ENCODE assay signal across 17 cellular contexts in the genomic region with DNA sequence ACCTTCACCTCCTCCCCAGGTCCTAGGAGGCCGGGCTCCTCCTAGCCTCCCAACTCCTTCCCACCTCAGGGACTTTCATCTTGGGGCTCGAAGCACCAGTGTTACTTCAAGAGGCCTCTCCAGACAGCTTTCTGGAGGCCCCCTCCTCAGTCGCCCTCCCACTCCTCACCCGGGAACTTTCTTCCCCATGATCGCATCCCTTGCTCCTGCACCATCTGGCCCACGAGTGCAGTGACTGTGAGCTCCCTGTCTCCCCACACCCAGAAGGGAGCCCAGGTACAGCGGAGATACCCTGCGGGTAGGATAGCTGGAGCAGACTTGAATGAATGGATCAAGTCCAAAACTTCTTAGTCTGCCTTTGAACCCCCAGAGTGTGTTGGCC. TPM values are rescaled to one million over a fixed set of nuclear protein-coding genes. Genes with fewer than 3 reads are reported as not detected.
DNase-seq lines count a peak whose midpoint lies in the region; ATAC-seq and TF ChIP-seq lines count a peak whose summit lies in the region.
"Had no signal": no experiment of that assay in that cellular context is flagged by ENCODE, and none has a peak within 500 bp of the region (broad histone marks: within the 10 kb centered on the region; RNA-seq: fewer than 3 reads in every experiment).

No MANE protein-coding gene starts in this region.

- peak overlapping the region; percentile 59 for H3K27ac Mint-ChIP-seq in activated T-cell treated with anti-CD3 and anti-CD28 coated beads, Interleukin-2, amount 50 U/mL, for 24 hours
- H3K27ac Mint-ChIP-seq in endodermal cell (no peak overlapping the region), neural crest cell (ENCODE audit: unreplicated experiment) (no peak overlapping the region)

- H3K4me3 Mint-ChIP-seq in activated T-cell treated with anti-CD3 and anti-CD28 coated beads, Interleukin-2, amount 50 U/mL, for 24 hours = no peak overlapping the region
- peak overlapping the region; percentile 40 for H3K4me3 Mint-ChIP-seq in endodermal cell
- H3K4me3 Mint-ChIP-seq in neural crest cell = peak overlapping the region; percentile 41

- H3K9me3 Mint-ChIP-seq in activated T-cell treated with anti-CD3 and anti-CD28 coated beads, Interleukin-2, amount 50 U/mL, for 24 hours = no peaks in the 10 kb centered on the region
- H3K9me3 Mint-ChIP-seq in endodermal cell (no peaks in the 10 kb centered on the region), neural crest cell (no peaks in the 10 kb centered on the region)

- ATAC-seq in aorta (ENCODE audit: low FRiP score) (no peak), GM21723 (IDR thresholded peaks at IDR 0.05; ENCODE audit: unreplicated experiment) (no peak), HG03460 (IDR thresholded peaks at IDR 0.05; ENCODE audit: unreplicated experiment) (no peak)
- ATAC-seq: K562 had no signal

- peaks cover 59% of the 10 kb centered on the region for H3K27me3 ChIP-seq in endodermal cell (ENCODE audit: control insufficient read depth, insufficient read depth, low read length, poor library complexity, severe bottlenecking)
- H3K27me3 ChIP-seq in aorta (ENCODE audit: control insufficient read depth in 1 of 2, insufficient read depth in 2 of 2, low read length in 1 of 2) = no peaks in the 10 kb centered on the region

- peaks cover 10% of the 10 kb centered on the region for H3K4me1 Mint-ChIP-seq in activated T-cell treated with anti-CD3 and anti-CD28 coated beads, Interleukin-2, amount 50 U/mL, for 24 hours (ENCODE audit: low read depth)
- no peaks in the 10 kb centered on the region for H3K4me1 Mint-ChIP-seq in endodermal cell
- peaks cover 4% of the 10 kb centered on the region for H3K4me1 Mint-ChIP-seq in neural crest cell

- H3K36me3 Mint-ChIP-seq in activated T-cell treated with anti-CD3 and anti-CD28 coated beads, Interleukin-2, amount 50 U/mL, for 24 hours (ENCODE audit: low read depth) = peaks cover 29% of the 10 kb centered on the region
- peaks cover 3% of the 10 kb centered on the region for H3K36me3 Mint-ChIP-seq in endodermal cell (ENCODE audit: low read depth)
- no peaks in the 10 kb centered on the region for H3K36me3 Mint-ChIP-seq in neural crest cell (ENCODE audit: low read depth)

- 95 to 98% methylated on average over 6 to 8 of the region's 8 CpGs for WGBS in endodermal cell (ENCODE audit: insufficient coverage in 1 of 2, insufficient read length in 1 of 2), 2 experiments
- WGBS in aorta, 2 donors = 96 to 97% methylated on average over 8 of the region's 8 CpGs

- H3K4me3 ChIP-seq in endodermal cell (ENCODE audit: low read length) (no peak overlapping the region), aorta (ENCODE audit: low read length in 2 of 2) (no peak overlapping the region)
- H3K4me3 ChIP-seq: BLaER1 treated with 17β-estradiol and CSF1 and Interleukin-3, amounts not matched to agents 10 nM and 100 nM; GM23248; K562 had no signal

- intact Hi-C loops in aorta (cut with DNase I) = loop anchor here (5.0 to 10.0 kb wide), 2 partner anchors 97 to 100 kb away; no protein-coding TSS in a partner anchor

- no peak for TF ChIP-seq CTCF in endodermal cell (conservative IDR thresholded peaks at IDR 0.05)
- no peak for TF ChIP-seq CTCF in neural crest cell (conservative IDR thresholded peaks at IDR 0.05)

- H3K27me3 Mint-ChIP-seq in activated T-cell treated with anti-CD3 and anti-CD28 coated beads, Interleukin-2, amount 50 U/mL, for 24 hours = peaks cover 35% of the 10 kb centered on the region
- H3K27me3 Mint-ChIP-seq in endodermal cell (ENCODE audit: insufficient read depth) (peaks cover 51% of the 10 kb centered on the region), neural crest cell (ENCODE audit: low read depth) (peaks cover 47% of the 10 kb centered on the region)

- no peaks in the 10 kb centered on the region for H3K4me1 ChIP-seq in endodermal cell (ENCODE audit: control insufficient read depth, insufficient read depth, low read length)
- peaks cover 0 to 4% of the 10 kb centered on the region in 2 donors for H3K4me1 ChIP-seq in aorta (ENCODE audit: control insufficient read depth in 1 of 2, insufficient read depth in 2 of 2, low read length in 2 of 2)

- no peaks in the 10 kb centered on the region for H3K9me3 ChIP-seq in endodermal cell (ENCODE audit: control insufficient read depth, low read length)
- no peaks in the 10 kb centered on the region for H3K9me3 ChIP-seq in aorta (ENCODE audit: control insufficient read depth, low read length)
- H3K9me3 ChIP-seq: BLaER1 treated with 17β-estradiol and CSF1 and Interleukin-3, amounts not matched to agents 10 nM and 100 nM had no signal

- H3K36me3 ChIP-seq in endodermal cell (ENCODE audit: control insufficient read depth, insufficient read depth, low read length) = peaks cover 15% of the 10 kb centered on the region
- H3K36me3 ChIP-seq in aorta (ENCODE audit: control insufficient read depth in 1 of 2, insufficient read depth in 2 of 2, low read length in 1 of 2) = no peaks in the 10 kb centered on the region

- H3K9ac ChIP-seq in endodermal cell (ENCODE audit: extremely low read depth, low read length, poor library complexity, severe bottlenecking) = no peak overlapping the region
- H3K9ac ChIP-seq: BLaER1 treated with 17β-estradiol and CSF1 and Interleukin-3, amounts not matched to agents 10 nM and 100 nM; GM23248 had no signal

- DNase-seq in activated T-cell treated with anti-CD3 and anti-CD28 coated beads, Interleukin-2, amount 50 U/mL, for 24 hours = no peak
- no peak for DNase-seq in activated T-cell treated with anti-CD3 and anti-CD28 coated beads, Interleukin-2, amount 50 U/mL, for 1 hour
- no peak for DNase-seq in endodermal cell
- no peak for DNase-seq in neural crest cell (ENCODE audit: low read depth, low spot score)
- peak; percentile 21 to 54 for DNase-seq in aorta
- DNase-seq in GM19238 (ENCODE audit: insufficient read length, low spot score) = no peak
- DNase-seq: DMS53; GM23248; NCI-H2107; NCI-H345; NCI-H69; NK-92 treated with Interleukin-12 subunit alpha and Interleukin-12 subunit beta, amount 100 ng/mL, for 24 hours had no signal

- no peak overlapping the region for H3K27ac ChIP-seq in endodermal cell (ENCODE audit: low read depth, low read length)
- H3K27ac ChIP-seq in aorta (ENCODE audit: low read depth in 1 of 2, low read length in 2 of 2) = no peak overlapping the region
- H3K27ac ChIP-seq: GM23248, RWPE1 had no signal

RNA-seq across cellular contexts. Expression of a gene that starts 6.1 kb away (rescaled TPM):
- total RNA-seq in endodermal cell (1 to 10 TPM in 1 of 2 donors, under 1 TPM in 1; 0.48 to 1.6 TPM), neural crest cell (2.6 and 2.8 TPM in 2 replicates), aorta (1 to 10 TPM in 1 of 2 donors, under 1 TPM in 1; 0.96 to 2.5 TPM)
- 3.4 TPM for polyA plus RNA-seq in endodermal cell (2013, experiment 1 of 2)
- polyA plus RNA-seq in endodermal cell (2013, experiment 2 of 2) = 2.0 TPM
- 1 to 10 TPM in 1 of 2 donors, not detected in 1; 2.8 TPM for polyA plus RNA-seq in aorta

RNA-seq across cellular contexts. Expression of a gene that starts 26.4 kb away (rescaled TPM):
- total RNA-seq in endodermal cell (not detected), neural crest cell (0.23 and 0.25 TPM in 2 replicates), aorta (1 to 10 TPM; 8.8 to 9.0 TPM)
- polyA plus RNA-seq in endodermal cell (2013, experiment 1 of 2) = 0.25 TPM
- polyA plus RNA-seq in endodermal cell (2013, experiment 2 of 2) = 0.41 TPM
- 1 to 10 TPM; 3.5 to 4.6 TPM for polyA plus RNA-seq in aorta
- polyA plus RNA-seq: K562 had no signal

RNA-seq across cellular contexts. Expression of a gene that starts 38.6 kb away (rescaled TPM):
- total RNA-seq in endodermal cell (10 to 100 TPM; 40.9 to 46.4 TPM), neural crest cell (63.2 and 65.8 TPM in 2 replicates), aorta (10 to 100 TPM; 48.4 to 50.7 TPM)
- polyA plus RNA-seq in endodermal cell (2013, experiment 1 of 2) = 42.6 TPM
- polyA plus RNA-seq in endodermal cell (2013, experiment 2 of 2) = 38.0 TPM
- 100 to 1,000 TPM in 1 of 2 donors, 10 to 100 TPM in 1; 19.4 to 149 TPM for polyA plus RNA-seq in aorta

Comparison
In these comparisons a context has a peak if more than half of its experiments do, and no peak if none do; other contexts are left out.
1. DNase-seq: peak in aorta (2 of 2); none in activated T-cell treated with anti-CD3 and anti-CD28 coated beads, Interleukin-2, amount 50 U/mL, for 24 hours (single experiment), activated T-cell treated with anti-CD3 and anti-CD28 coated beads, Interleukin-2, amount 50 U/mL, for 1 hour (single experiment), endodermal cell (single experiment), neural crest cell (single experiment) and GM19238 (single experiment).